22 cellular contexts compared by ENCODE assay signal in the genomic region with DNA sequence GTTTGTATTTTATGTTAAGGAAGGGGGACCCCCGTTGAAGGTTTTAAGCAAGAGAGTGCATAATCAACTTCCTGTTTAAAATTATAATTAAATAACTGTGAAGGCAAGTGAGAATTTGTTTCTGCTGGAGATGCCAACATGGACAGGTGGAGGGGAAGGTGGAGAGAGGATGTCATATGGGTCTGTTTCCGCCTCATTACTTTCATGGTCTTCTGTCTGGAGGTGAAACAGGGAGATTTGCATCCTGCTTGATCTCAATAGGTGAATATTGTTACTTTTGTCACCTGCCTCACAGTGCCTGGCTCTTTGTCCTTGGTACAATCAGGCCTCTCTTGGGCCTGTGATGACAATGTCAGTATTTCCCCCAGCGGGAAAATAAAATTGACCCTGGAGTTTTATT.
A peak's percentile ranks its signal among the peaks of the same experiment; 100 is the strongest.
DNase-seq lines count a peak whose midpoint lies in the region; ATAC-seq and TF ChIP-seq lines count a peak whose summit lies in the region.
"Had no signal": no experiment of that assay in that cellular context is flagged by ENCODE, and none has a peak within 500 bp of the region (broad histone marks: within the 10 kb centered on the region; RNA-seq: fewer than 3 reads in every experiment).

No MANE protein-coding gene starts in this region.

- H3K9me3 ChIP-seq in neural progenitor cell (ENCODE audit: low read depth): no peaks in the 10 kb centered on the region
- H3K9me3 ChIP-seq: BLaER1, Peyer's patch had no signal

- CTCF ChIA-PET in Calu3 (lab: Charles Lee): no interaction called here

- H3F3A ChIP-seq in neural progenitor cell (ENCODE audit: low read depth): no peaks in the 10 kb centered on the region

- TF ChIP-seq CTCF in neural progenitor cell (IDR thresholded peaks at IDR 0.05) (no peak), Calu3 (IDR thresholded peaks at IDR 0.05; ENCODE audit: unreplicated experiment) (no peak)

- no peaks in the 10 kb centered on the region for H4K20me1 ChIP-seq in neural progenitor cell (ENCODE audit: low read depth)
- H4K20me1 ChIP-seq: BLaER1 had no signal

- no peak overlapping the region for H3K4me3 Mint-ChIP-seq in neural progenitor cell
- H3K4me3 Mint-ChIP-seq in Calu3 (ENCODE audit: low read depth, unreplicated experiment): no peak overlapping the region
- H3K4me3 Mint-ChIP-seq: CD4-positive, CD25-positive, alpha-beta regulatory T cell; IgD-negative memory B cell had no signal

- no peaks in the 10 kb centered on the region for H3K27me3 ChIP-seq in neural progenitor cell
- H3K27me3 ChIP-seq: BLaER1, Peyer's patch had no signal

- no peak overlapping the region for H3K27ac ChIP-seq in neural progenitor cell
- H3K27ac ChIP-seq: BLaER1, HL-60, KMS-11, Peyer's patch had no signal

- H3K36me3 Mint-ChIP-seq in neural progenitor cell (no peaks in the 10 kb centered on the region), Calu3 (ENCODE audit: insufficient read depth, unreplicated experiment) (no peaks in the 10 kb centered on the region)
- H3K36me3 Mint-ChIP-seq: CD4-positive, CD25-positive, alpha-beta regulatory T cell; IgD-negative memory B cell had no signal

- no peak overlapping the region for H3K9ac ChIP-seq in neural progenitor cell
- H3K9ac ChIP-seq: BLaER1, KMS-11 had no signal

- H3K4me1 ChIP-seq in neural progenitor cell: no peaks in the 10 kb centered on the region
- H3K4me1 ChIP-seq: Peyer's patch had no signal

- H3K27ac Mint-ChIP-seq in neural progenitor cell (peak overlapping the region; percentile 13), Calu3 (ENCODE audit: unreplicated experiment) (no peak overlapping the region)
- H3K27ac Mint-ChIP-seq: IgD-negative memory B cell had no signal

- ATAC-seq in HG03354 (IDR thresholded peaks at IDR 0.05; ENCODE audit: poor library complexity, severe bottlenecking, unreplicated experiment): no peak
- ATAC-seq: HCT116 had no signal

- H3K27me3 Mint-ChIP-seq in neural progenitor cell (ENCODE audit: insufficient read depth, low read depth) (no peaks in the 10 kb centered on the region), Calu3 (ENCODE audit: unreplicated experiment) (no peaks in the 10 kb centered on the region)

- H3K4me1 Mint-ChIP-seq in neural progenitor cell (peaks cover 16% of the 10 kb centered on the region), Calu3 (ENCODE audit: low read depth, unreplicated experiment) (no peaks in the 10 kb centered on the region)
- H3K4me1 Mint-ChIP-seq: CD4-positive, CD25-positive, alpha-beta regulatory T cell; IgD-negative memory B cell had no signal

- intact Hi-C loops in Calu3 (cut with micrococcal nuclease; ENCODE audit: unreplicated experiment): no loop called here

- H3K4me3 ChIP-seq in neural progenitor cell: no peak overlapping the region
- H3K4me3 ChIP-seq: BLaER1, Peyer's patch had no signal

- no peak overlapping the region for H3K4me2 ChIP-seq in neural progenitor cell
- H3K4me2 ChIP-seq: KMS-11 had no signal

- H3K9me3 Mint-ChIP-seq in neural progenitor cell: no peaks in the 10 kb centered on the region
- H3K9me3 Mint-ChIP-seq in Calu3 (ENCODE audit: low read depth, unreplicated experiment): peaks cover 2% of the 10 kb centered on the region

- no TSS peak for BruUV-seq in Calu3 (replicated peaks; lab: Mats Ljungman, UMichigan)

- no peak overlapping the region for H2AFZ ChIP-seq in neural progenitor cell (replicated peaks)

- no peaks in the 10 kb centered on the region for H3K79me2 ChIP-seq in neural progenitor cell (ENCODE audit: low read depth)

- H3K36me3 ChIP-seq in neural progenitor cell: no peaks in the 10 kb centered on the region
- H3K36me3 ChIP-seq: BLaER1, Peyer's patch had no signal

- DNase-seq in NCI-H2081 (lab: John Stamatoyannopoulos, UW) (peak; percentile 5 to 17), NCI-H2081 treated with DMSO at 0.1 percent for 48 hours (lab: John Stamatoyannopoulos, UW) (no peak), DMS153 treated with DMSO at 0.1 percent for 48 hours (lab: John Stamatoyannopoulos, UW; ENCODE audit: unreplicated experiment) (peak; percentile 2), NCI-H69 (lab: John Stamatoyannopoulos, UW) (peak; percentile 33), neural progenitor cell (ENCODE audit: low spot score) (no peak), Calu3 (no peak)
- DNase-seq: CD4-positive, CD25-positive, alpha-beta regulatory T cell; DND-41; MM.1S; NCI-H2107; NCI-H226; NCI-H524; OCI-M1; Peyer's patch; SHP77 treated with DMSO at 0.1 percent for 48 hours; T-helper 1 cell had no signal

Comparison
In these comparisons a context has a peak if more than half of its experiments do, and no peak if none do; other contexts are left out.
1. DNase-seq: peak in NCI-H2081 (2 of 2), DMS153 treated with DMSO at 0.1 percent for 48 hours (single experiment) and NCI-H69 (single experiment); none in NCI-H2081 treated with DMSO at 0.1 percent for 48 hours (single experiment), neural progenitor cell (single experiment) and Calu3 (single experiment).